Comparison of ENCODE assay signal across 1 cellular context in the genomic region with DNA sequence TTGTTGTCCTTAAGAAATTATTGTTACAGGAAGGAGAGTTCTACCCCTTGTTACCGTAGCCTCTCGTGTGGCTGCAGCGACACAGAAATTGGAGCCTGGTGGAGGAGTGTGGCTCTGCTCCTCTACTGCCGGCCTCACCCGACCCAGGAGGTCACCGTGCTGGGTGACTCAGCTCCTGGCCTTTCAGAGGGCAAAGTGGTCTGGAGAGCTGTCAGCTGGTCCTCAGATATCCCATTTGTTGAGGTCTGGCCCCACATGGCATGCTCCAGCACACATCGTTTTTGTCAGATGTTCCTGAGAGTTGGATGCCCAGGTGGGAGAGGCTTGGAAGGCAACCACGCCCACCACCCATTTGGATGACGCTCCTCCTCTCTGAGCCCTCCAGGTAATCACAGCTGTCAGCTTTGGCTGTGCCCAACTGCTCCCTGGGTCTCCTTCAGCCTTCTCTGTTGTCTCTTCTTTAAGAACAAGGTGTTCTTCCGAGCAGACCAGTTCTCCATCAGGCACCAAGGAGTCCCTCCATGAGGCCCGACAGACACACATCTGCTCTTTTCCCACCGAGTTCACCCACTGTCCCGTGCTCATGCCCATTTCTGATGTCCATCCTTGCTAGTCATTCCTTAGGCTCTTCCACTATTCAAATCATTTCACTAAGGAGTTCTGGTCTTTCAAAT.
TF ChIP-seq lines count a peak whose summit lies in the region.

No MANE protein-coding gene starts in this region.

TF ChIP-seq in K562, 482 proteins besides CTCF, POLR2A, EP300 and RAD21 (continued from another document):
- TF ChIP-seq, protein P1, sequence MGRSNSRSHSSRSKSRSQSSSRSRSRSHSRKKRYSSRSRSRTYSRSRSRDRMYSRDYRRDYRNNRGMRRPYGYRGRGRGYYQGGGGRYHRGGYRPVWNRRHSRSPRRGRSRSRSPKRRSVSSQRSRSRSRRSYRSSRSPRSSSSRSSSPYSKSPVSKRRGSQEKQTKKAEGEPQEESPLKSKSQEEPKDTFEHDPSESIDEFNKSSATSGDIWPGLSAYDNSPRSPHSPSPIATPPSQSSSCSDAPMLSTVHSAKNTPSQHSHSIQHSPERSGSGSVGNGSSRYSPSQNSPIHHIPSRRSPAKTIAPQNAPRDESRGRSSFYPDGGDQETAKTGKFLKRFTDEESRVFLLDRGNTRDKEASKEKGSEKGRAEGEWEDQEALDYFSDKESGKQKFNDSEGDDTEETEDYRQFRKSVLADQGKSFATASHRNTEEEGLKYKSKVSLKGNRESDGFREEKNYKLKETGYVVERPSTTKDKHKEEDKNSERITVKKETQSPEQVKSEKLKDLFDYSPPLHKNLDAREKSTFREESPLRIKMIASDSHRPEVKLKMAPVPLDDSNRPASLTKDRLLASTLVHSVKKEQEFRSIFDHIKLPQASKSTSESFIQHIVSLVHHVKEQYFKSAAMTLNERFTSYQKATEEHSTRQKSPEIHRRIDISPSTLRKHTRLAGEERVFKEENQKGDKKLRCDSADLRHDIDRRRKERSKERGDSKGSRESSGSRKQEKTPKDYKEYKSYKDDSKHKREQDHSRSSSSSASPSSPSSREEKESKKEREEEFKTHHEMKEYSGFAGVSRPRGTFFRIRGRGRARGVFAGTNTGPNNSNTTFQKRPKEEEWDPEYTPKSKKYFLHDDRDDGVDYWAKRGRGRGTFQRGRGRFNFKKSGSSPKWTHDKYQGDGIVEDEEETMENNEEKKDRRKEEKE (IDR thresholded peaks at IDR 0.05; ENCODE audit: borderline replicate concordance in 1 of 2, control insufficient read depth in 1 of 2, low read depth in 2 of 2, low read length in 1 of 2): no peak
- TF ChIP-seq JUN (IDR thresholded peaks at IDR 0.05; ENCODE audit: borderline replicate concordance, low read depth, low read length): 0 out of 2 replicates have a peak, but pooled peaks have one; percentile 24
- TF ChIP-seq JUN (CRISPR knock-in tag; IDR thresholded peaks at IDR 0.05; ENCODE audit: borderline replicate concordance): no peak
- TF ChIP-seq, protein P2, sequence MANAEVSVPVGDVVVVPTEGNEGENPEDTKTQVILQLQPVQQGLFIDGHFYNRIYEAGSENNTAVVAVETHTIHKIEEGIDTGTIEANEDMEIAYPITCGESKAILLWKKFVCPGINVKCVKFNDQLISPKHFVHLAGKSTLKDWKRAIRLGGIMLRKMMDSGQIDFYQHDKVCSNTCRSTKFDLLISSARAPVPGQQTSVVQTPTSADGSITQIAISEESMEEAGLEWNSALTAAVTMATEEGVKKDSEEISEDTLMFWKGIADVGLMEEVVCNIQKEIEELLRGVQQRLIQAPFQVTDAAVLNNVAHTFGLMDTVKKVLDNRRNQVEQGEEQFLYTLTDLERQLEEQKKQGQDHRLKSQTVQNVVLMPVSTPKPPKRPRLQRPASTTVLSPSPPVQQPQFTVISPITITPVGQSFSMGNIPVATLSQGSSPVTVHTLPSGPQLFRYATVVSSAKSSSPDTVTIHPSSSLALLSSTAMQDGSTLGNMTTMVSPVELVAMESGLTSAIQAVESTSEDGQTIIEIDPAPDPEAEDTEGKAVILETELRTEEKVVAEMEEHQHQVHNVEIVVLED (CRISPR knock-in tag; IDR thresholded peaks at IDR 0.05): no peak
- no peak for TF ChIP-seq TAF9B (IDR thresholded peaks at IDR 0.05; ENCODE audit: partially characterized antibody)
- TF ChIP-seq FUS (optimal IDR thresholded peaks at IDR 0.05; ENCODE audit: low read depth, low read length): no peak
- no peak for TF ChIP-seq MYNN (IDR thresholded peaks at IDR 0.05)
- no peak for TF ChIP-seq MYNN (CRISPR knock-in tag; IDR thresholded peaks at IDR 0.05)
- TF ChIP-seq DACH1 (IDR thresholded peaks at IDR 0.05; ENCODE audit: partially characterized antibody): no peak
- TF ChIP-seq PTTG1 (tag; IDR thresholded peaks at IDR 0.05; ENCODE audit: low read depth): no peak
- TF ChIP-seq CREB1 (IDR thresholded peaks at IDR 0.05): no peak
- no peak for TF ChIP-seq CREB1 (CRISPR knock-in tag; IDR thresholded peaks at IDR 0.05)
TF ChIP-seq in K562: peak in this region for 9.
